ENCODE assay signal across 20 cellular contexts in genomic region chr3:4387224-4388204, GRCh38.
A peak's percentile ranks its signal among the peaks of the same experiment; 100 is the strongest.
DNase-seq lines count a peak whose midpoint lies in the region; ATAC-seq and TF ChIP-seq lines count a peak whose summit lies in the region.
"Had no signal": no experiment of that assay in that cellular context is flagged by ENCODE, and none has a peak within 500 bp of the region (broad histone marks: within the 10 kb centered on the region; RNA-seq: fewer than 3 reads in every experiment).

No MANE protein-coding gene starts in this region.

- H3K27ac ChIP-seq in A673 (ENCODE audit: low read depth, low read length, poor library complexity, severe bottlenecking), result no peak overlapping the region
- H3K27ac ChIP-seq: A549, thoracic aorta had no signal

- no peak for DNase-seq in activated CD8-positive, alpha-beta T cell treated with anti-CD3 and anti-CD28 coated beads for 36 hours
- no peak for DNase-seq in activated CD8-positive, alpha-beta T cell treated with anti-CD3 and anti-CD28 coated beads, Interleukin-2, amount 10 ng/mL, durations not matched to agents 7 days and 5 days
- no peak for DNase-seq in memory B cell (ENCODE audit: low spot score in 2 of 2)
- no peak for DNase-seq in A673 (ENCODE audit: low spot score)
- DNase-seq in COLO829 (ENCODE audit: low spot score), result no peak
- DNase-seq in inferior parietal cortex (ENCODE audit: extremely low spot score), result no peak
- DNase-seq: activated B cell treated with CpG ODN at 0.5 μM for 24 hours; activated effector memory CD4-positive, alpha-beta T cell treated with anti-CD3 and anti-CD28 coated beads, Interleukin-2, amount 50 U/mL, for 16 hours; GDM1; H7; immature natural killer cell; midbrain; NCI-H1417 had no signal

- peaks cover 14% of the 10 kb centered on the region for H3K36me3 Mint-ChIP-seq in activated CD8-positive, alpha-beta T cell treated with anti-CD3 and anti-CD28 coated beads for 36 hours (ENCODE audit: low read depth)
- H3K36me3 Mint-ChIP-seq in activated CD8-positive, alpha-beta T cell treated with anti-CD3 and anti-CD28 coated beads, Interleukin-2, amount 10 ng/mL, durations not matched to agents 7 days and 5 days (ENCODE audit: low read depth), result peaks cover 24% of the 10 kb centered on the region
- H3K36me3 Mint-ChIP-seq in memory B cell, result peaks cover 17% of the 10 kb centered on the region

- CTCF ChIA-PET in activated CD8-positive, alpha-beta T cell treated with anti-CD3 and anti-CD28 coated beads for 36 hours (lab: Charles Lee), result no interaction called here
- CTCF ChIA-PET in activated CD8-positive, alpha-beta T cell treated with anti-CD3 and anti-CD28 coated beads, Interleukin-2, amount 10 ng/mL, durations not matched to agents 7 days and 5 days (lab: Charles Lee), result no interaction called here
- CTCF ChIA-PET in A673 (lab: Charles Lee), result no interaction called here

- intact Hi-C loops in activated CD8-positive, alpha-beta T cell treated with anti-CD3 and anti-CD28 coated beads for 36 hours (cut with micrococcal nuclease), result loop anchor here (1.0 to 5.0 kb wide), 4 partner anchors 23 to 105 kb away; partner anchors contain the start of gene ITPR1
- intact Hi-C loops in A673 (cut with micrococcal nuclease; ENCODE audit: unreplicated experiment), result no loop called here

- no TSS peak for BruUV-seq in A673 (replicated peaks; lab: Mats Ljungman, UMichigan)

- no peak overlapping the region for H3K4me3 ChIP-seq in A673 (ENCODE audit: low read depth, low read length, poor library complexity, severe bottlenecking)
- H3K4me3 ChIP-seq: A549, K562, smooth muscle cell, thoracic aorta had no signal

- TF ChIP-seq CTCF in activated CD8-positive, alpha-beta T cell treated with anti-CD3 and anti-CD28 coated beads for 36 hours (IDR thresholded peaks at IDR 0.05), result no peak
- no peak for TF ChIP-seq CTCF in A673 (conservative IDR thresholded peaks at IDR 0.05; ENCODE audit: low read depth, low read length)

- H3K9me3 Mint-ChIP-seq in activated CD8-positive, alpha-beta T cell treated with anti-CD3 and anti-CD28 coated beads for 36 hours, result peaks cover 5% of the 10 kb centered on the region
- peaks cover 8% of the 10 kb centered on the region for H3K9me3 Mint-ChIP-seq in activated CD8-positive, alpha-beta T cell treated with anti-CD3 and anti-CD28 coated beads, Interleukin-2, amount 10 ng/mL, durations not matched to agents 7 days and 5 days (ENCODE audit: insufficient read depth)
- peaks cover 3% of the 10 kb centered on the region for H3K9me3 Mint-ChIP-seq in memory B cell
- H3K9me3 Mint-ChIP-seq: activated B cell treated with CpG ODN at 0.5 μM for 24 hours had no signal

- peaks cover 35% of the 10 kb centered on the region for H3K4me1 Mint-ChIP-seq in activated CD8-positive, alpha-beta T cell treated with anti-CD3 and anti-CD28 coated beads for 36 hours (ENCODE audit: low read depth)
- H3K4me1 Mint-ChIP-seq in activated CD8-positive, alpha-beta T cell treated with anti-CD3 and anti-CD28 coated beads, Interleukin-2, amount 10 ng/mL, durations not matched to agents 7 days and 5 days (ENCODE audit: low read depth), result peaks cover 9% of the 10 kb centered on the region
- H3K4me1 Mint-ChIP-seq in memory B cell, result no peaks in the 10 kb centered on the region

- no peaks in the 10 kb centered on the region for H3K36me3 ChIP-seq in A673 (ENCODE audit: insufficient read depth, low read length, poor library complexity, severe bottlenecking)
- H3K36me3 ChIP-seq: thoracic aorta had no signal

- POLR2A ChIA-PET in activated CD8-positive, alpha-beta T cell treated with anti-CD3 and anti-CD28 coated beads for 36 hours (lab: Charles Lee), result no interaction called here
- POLR2A ChIA-PET in activated CD8-positive, alpha-beta T cell treated with anti-CD3 and anti-CD28 coated beads, Interleukin-2, amount 10 ng/mL, durations not matched to agents 7 days and 5 days (lab: Charles Lee), result no interaction called here
- POLR2A ChIA-PET in A673 (lab: Charles Lee; ENCODE audit: low non-redundant PET), result no interaction called here

- no peaks in the 10 kb centered on the region for H3K27me3 ChIP-seq in A673 (replicated peaks; ENCODE audit: insufficient read depth, low read depth, low read length, poor library complexity)

- ATAC-seq in activated CD8-positive, alpha-beta T cell treated with anti-CD3 and anti-CD28 coated beads for 36 hours, result peak; percentile 87
- ATAC-seq in activated CD8-positive, alpha-beta T cell treated with anti-CD3 and anti-CD28 coated beads, Interleukin-2, amount 10 ng/mL, durations not matched to agents 7 days and 5 days, result no peak
- ATAC-seq in GM21360 (IDR thresholded peaks at IDR 0.05; ENCODE audit: unreplicated experiment) (peak; percentile 93), HG03064 (IDR thresholded peaks at IDR 0.05; ENCODE audit: low read depth, unreplicated experiment) (peak; percentile 68), memory B cell (ENCODE audit: low read depth) (no peak)
- ATAC-seq: A549, K562, Panc1 had no signal

- peak overlapping the region; percentile 66 for H3K27ac Mint-ChIP-seq in activated CD8-positive, alpha-beta T cell treated with anti-CD3 and anti-CD28 coated beads for 36 hours
- no peak overlapping the region for H3K27ac Mint-ChIP-seq in activated CD8-positive, alpha-beta T cell treated with anti-CD3 and anti-CD28 coated beads, Interleukin-2, amount 10 ng/mL, durations not matched to agents 7 days and 5 days
- peak overlapping the region; percentile 19 for H3K27ac Mint-ChIP-seq in memory B cell

- no peaks in the 10 kb centered on the region for H3K4me1 ChIP-seq in A673 (ENCODE audit: insufficient read depth, low read length, poor library complexity, severe bottlenecking)
- H3K4me1 ChIP-seq: A549 had no signal

- no peaks in the 10 kb centered on the region for H3K27me3 Mint-ChIP-seq in activated CD8-positive, alpha-beta T cell treated with anti-CD3 and anti-CD28 coated beads for 36 hours
- H3K27me3 Mint-ChIP-seq in activated CD8-positive, alpha-beta T cell treated with anti-CD3 and anti-CD28 coated beads, Interleukin-2, amount 10 ng/mL, durations not matched to agents 7 days and 5 days (ENCODE audit: low read depth), result no peaks in the 10 kb centered on the region
- no peaks in the 10 kb centered on the region for H3K27me3 Mint-ChIP-seq in memory B cell
- H3K27me3 Mint-ChIP-seq: activated B cell treated with CpG ODN at 0.5 μM for 24 hours had no signal

- no peaks in the 10 kb centered on the region for H3K9me3 ChIP-seq in A673 (ENCODE audit: low read depth, low read length, poor library complexity, severe bottlenecking)
- H3K9me3 ChIP-seq: A549, thoracic aorta had no signal

- no peak overlapping the region for H3K4me3 Mint-ChIP-seq in activated CD8-positive, alpha-beta T cell treated with anti-CD3 and anti-CD28 coated beads for 36 hours
- no peak overlapping the region for H3K4me3 Mint-ChIP-seq in activated CD8-positive, alpha-beta T cell treated with anti-CD3 and anti-CD28 coated beads, Interleukin-2, amount 10 ng/mL, durations not matched to agents 7 days and 5 days
- no peak overlapping the region for H3K4me3 Mint-ChIP-seq in memory B cell
- H3K4me3 Mint-ChIP-seq: activated B cell treated with CpG ODN at 0.5 μM for 24 hours, immature natural killer cell had no signal

Comparison
In these comparisons a context has a peak if more than half of its experiments do, and no peak if none do; other contexts are left out.
1. ATAC-seq: peak in activated CD8-positive, alpha-beta T cell treated with anti-CD3 and anti-CD28 coated beads for 36 hours (single experiment), GM21360 (single experiment) and HG03064 (single experiment); none in activated CD8-positive, alpha-beta T cell treated with anti-CD3 and anti-CD28 coated beads, Interleukin-2, amount 10 ng/mL, durations not matched to agents 7 days and 5 days (single experiment) and memory B cell (single experiment).